ENCODE assay signal across 23 cellular contexts in genomic region chr1:63717511-63718120, GRCh38.
"Had no signal": no experiment of that assay in that cellular context is flagged by ENCODE, and none has a peak within 500 bp of the region (broad histone marks: within the 10 kb centered on the region; RNA-seq: fewer than 3 reads in every experiment).

No MANE protein-coding gene starts in this region.

- ATAC-seq: gastrocnemius medialis; heart right ventricle; left lung; lower lobe of right lung; right cardiac atrium; stimulated activated effector memory CD8-positive, alpha-beta T cell treated with anti-CD3 and anti-CD28 coated beads, Interleukin-12 subunit alpha, Interleukin-12 subunit beta, amount 100 ng/mL, for 72 hours; stimulated activated naive CD8-positive, alpha-beta T cell treated with anti-CD3 and anti-CD28 coated beads, Interleukin-15, Interleukin-2, amounts not matched to agents 100 U/mL and 50 U/mL, for 24 hours had no signal

- H3K27ac Mint-ChIP-seq: memory B cell; stimulated activated effector memory CD8-positive, alpha-beta T cell treated with anti-CD3 and anti-CD28 coated beads, Interleukin-12 subunit alpha, Interleukin-12 subunit beta, amount 100 ng/mL, for 72 hours had no signal

- H3K4me3 ChIP-seq: dorsolateral prefrontal cortex, esophagus muscularis mucosa, gastrocnemius medialis, heart right ventricle, left lung, lower lobe of right lung, tibial artery, upper lobe of left lung, uterus had no signal

- H3K27me3 ChIP-seq: dorsolateral prefrontal cortex, esophagus muscularis mucosa, gastrocnemius medialis, heart right ventricle, left lung, tibial artery, upper lobe of left lung, uterus had no signal

- H3K4me1 ChIP-seq: gastrocnemius medialis, lower lobe of right lung, upper lobe of left lung, uterus had no signal

- H3K27ac ChIP-seq: dorsolateral prefrontal cortex, epithelial cell of prostate, esophagus muscularis mucosa, gastrocnemius medialis, heart right ventricle, left lung, lower lobe of right lung, tibial artery, upper lobe of left lung, uterus had no signal

- H3K4me1 Mint-ChIP-seq: memory B cell; stimulated activated effector memory CD8-positive, alpha-beta T cell treated with anti-CD3 and anti-CD28 coated beads, Interleukin-12 subunit alpha, Interleukin-12 subunit beta, amount 100 ng/mL, for 72 hours had no signal

- DNase-seq: cortex of kidney; dorsolateral prefrontal cortex; effector CD8-positive, alpha-beta T cell; gastrocnemius medialis; heart right ventricle; left lung; lower lobe of right lung; naive B cell; occipital lobe; right cardiac atrium; stimulated activated CD4-positive, alpha-beta T cell treated with anti-CD3 and anti-CD28 coated beads, Interleukin-4, amount 100 ng/mL, for 1 hour; stimulated activated CD8-positive, alpha-beta memory T cell treated with anti-CD3 and anti-CD28 coated beads, Interleukin-4, amount 100 ng/mL, for 48 hours; stimulated activated naive CD8-positive, alpha-beta T cell treated with anti-CD3 and anti-CD28 coated beads, Interleukin-15, Interleukin-2, amounts not matched to agents 100 U/mL and 50 U/mL, for 24 hours; tibial artery; upper lobe of left lung; uterus had no signal

- H3K9me3 Mint-ChIP-seq: memory B cell; naive B cell; nephron; stimulated activated effector memory CD8-positive, alpha-beta T cell treated with anti-CD3 and anti-CD28 coated beads, Interleukin-12 subunit alpha, Interleukin-12 subunit beta, amount 100 ng/mL, for 72 hours had no signal

- H3K9me3 ChIP-seq: esophagus muscularis mucosa, gastrocnemius medialis, heart right ventricle, left lung, lower lobe of right lung, tibial artery, upper lobe of left lung, uterus had no signal

- FAIRE-seq: endometrium, keratinocyte had no signal

- H3K36me3 ChIP-seq: esophagus muscularis mucosa, gastrocnemius medialis, heart right ventricle, left lung, lower lobe of right lung, tibial artery, upper lobe of left lung, uterus had no signal

- H3K4me3 Mint-ChIP-seq: memory B cell; nephron; stimulated activated effector memory CD8-positive, alpha-beta T cell treated with anti-CD3 and anti-CD28 coated beads, Interleukin-12 subunit alpha, Interleukin-12 subunit beta, amount 100 ng/mL, for 72 hours had no signal

- H3K36me3 Mint-ChIP-seq: memory B cell; naive B cell; stimulated activated effector memory CD8-positive, alpha-beta T cell treated with anti-CD3 and anti-CD28 coated beads, Interleukin-12 subunit alpha, Interleukin-12 subunit beta, amount 100 ng/mL, for 72 hours had no signal
